14 cellular contexts compared by ENCODE assay signal in genomic region chr6:32047539-32047854, GRCh38. TPM values are rescaled to one million over a fixed set of nuclear protein-coding genes. Genes with fewer than 3 reads are reported as not detected.
DNase-seq lines count a peak whose midpoint lies in the region; ATAC-seq, FAIRE-seq and TF ChIP-seq lines count a peak whose summit lies in the region.
"Had no signal": no experiment of that assay in that cellular context is flagged by ENCODE, and none has a peak within 500 bp of the region (broad histone marks: within the 10 kb centered on the region; RNA-seq: fewer than 3 reads in every experiment).

No MANE protein-coding gene starts in this region.

- peaks cover 20% of the 10 kb centered on the region for H3K4me1 ChIP-seq in A549
- H3K4me1 ChIP-seq in PC-3 (ENCODE audit: insufficient read depth, low read length): peaks cover 20% of the 10 kb centered on the region
- H3K4me1 ChIP-seq in esophagus squamous epithelium: peaks cover 5 to 33% (median 29%) of the 10 kb centered on the region in 3 donors
- peaks cover 19 to 20% of the 10 kb centered on the region in 2 experiments for H3K4me1 ChIP-seq in trophoblast cell (ENCODE audit: control insufficient read depth in 1 of 2, insufficient read depth in 2 of 2, low read length in 2 of 2)
- H3K4me1 ChIP-seq in pancreas: no peaks in the 10 kb centered on the region

- peak overlapping the region; percentile 36 for H2AK5ac ChIP-seq in trophoblast cell (ENCODE audit: low read length)

- no peak for TF ChIP-seq EP300 in A549 (IDR thresholded peaks at IDR 0.05)

- TF ChIP-seq CTCF in A549 (IDR thresholded peaks at IDR 0.05): no peak
- TF ChIP-seq CTCF in PC-3 (conservative IDR thresholded peaks at IDR 0.05; ENCODE audit: low read depth, low read length): no peak
- no peak for TF ChIP-seq CTCF in esophagus squamous epithelium (IDR thresholded peaks at IDR 0.05)
- no peak for TF ChIP-seq CTCF in pancreas (IDR thresholded peaks at IDR 0.05)

- TF ChIP-seq POLR2A in A549 (IDR thresholded peaks at IDR 0.05; ENCODE audit: low read length): no peak
- TF ChIP-seq POLR2A in esophagus squamous epithelium (IDR thresholded peaks at IDR 0.05): no peak

- no peaks in the 10 kb centered on the region for H4K20me1 ChIP-seq in PC-3 (ENCODE audit: low read length)

- H4K12ac ChIP-seq in trophoblast cell (ENCODE audit: low read depth, low read length): no peak overlapping the region

- intact Hi-C loops in PC-3 (cut with micrococcal nuclease): no loop called here
- intact Hi-C loops in esophagus squamous epithelium (cut with DNase I): no loop called here
- intact Hi-C loops in pancreas (cut with DNase I): no loop called here

- BruUV-seq in PC-3 (replicated peaks; lab: Mats Ljungman, UMichigan): TSS peak; percentile 77

- H3K36me3 ChIP-seq in PC-3 (ENCODE audit: low read depth, low read length): no peaks in the 10 kb centered on the region
- H3K36me3 ChIP-seq in esophagus squamous epithelium: peaks cover 0 to 5% (median 0%) of the 10 kb centered on the region in 3 donors
- no peaks in the 10 kb centered on the region for H3K36me3 ChIP-seq in trophoblast cell (ENCODE audit: control insufficient read depth in 1 of 2, insufficient read depth in 2 of 2, low read length in 2 of 2)
- H3K36me3 ChIP-seq in pancreas: no peaks in the 10 kb centered on the region
- H3K36me3 ChIP-seq: SJCRH30 had no signal

- FAIRE-seq in A549 (lab: Jason Lieb, UNC) (no peak), pancreas (lab: Jason Lieb, UNC) (no peak)
- FAIRE-seq: endometrium had no signal

- H3K27ac ChIP-seq in A549: peak overlapping the region in 1 of 2 experiments; percentile 67; a peak in 1 of 6 replicates
- peak overlapping the region; percentile 49 for H3K27ac ChIP-seq in PC-3 (ENCODE audit: low read length)
- peak overlapping the region in 3 of 4 donors; percentile 71 to 89 (median 73) for H3K27ac ChIP-seq in esophagus squamous epithelium
- H3K27ac ChIP-seq in trophoblast cell (ENCODE audit: low read depth, low read length): no peak overlapping the region
- no peak overlapping the region for H3K27ac ChIP-seq in pancreas
- H3K27ac ChIP-seq: SJCRH30 had no signal

- H3K4me3 ChIP-seq in A549 (no peak overlapping the region), PC-3 (ENCODE audit: low read length) (no peak overlapping the region; the same call in 1 of the 2 replicates), esophagus squamous epithelium (no peak overlapping the region), trophoblast cell (ENCODE audit: low read depth, low read length) (no peak overlapping the region), pancreas (no peak overlapping the region)
- H3K4me3 ChIP-seq: left lung had no signal

- H2BK5ac ChIP-seq in trophoblast cell (ENCODE audit: low read depth, low read length, poor library complexity): no peak overlapping the region

- no peak overlapping the region for H3K4ac ChIP-seq in trophoblast cell (ENCODE audit: low read depth, low read length)

- DNase-seq in A549 (ENCODE audit: low read depth in 1 of 2, low spot score in 1 of 2) (no peak), PC-3 (no peak), esophagus squamous epithelium (lab: John Stamatoyannopoulos, UW) (no peak), trophoblast cell (no peak), pancreas (no peak), iPS-NIHi11 (ENCODE audit: low spot score) (no peak)
- DNase-seq: cerebellar nuclear complex had no signal

- H2AFZ ChIP-seq in PC-3 (ENCODE audit: low read length) (peak overlapping the region; percentile 50; the same call in 1 of the 2 replicates), trophoblast cell (ENCODE audit: insufficient read depth, low read length, poor library complexity) (no peak overlapping the region)

- H4K8ac ChIP-seq in trophoblast cell (ENCODE audit: low read depth, low read length): peak overlapping the region; percentile 41

- POLR2A ChIA-PET in A549 (lab: Yijun Ruan, JAX): interaction anchor here (0.6 kb wide), 1 partner anchor 130 kb away, joined by 3 read pairs; no protein-coding TSS in a partner anchor
- POLR2A ChIA-PET in PC-3 (lab: Charles Lee; ENCODE audit: unreplicated experiment): interaction anchor here (1.0 kb wide), 1 partner anchor 76 kb away, joined by 3 read pairs; the partner anchor contains the start of gene DXO

- peak overlapping the region; percentile 64 for H4K91ac ChIP-seq in trophoblast cell (ENCODE audit: low read depth, low read length)

- H2BK120ac ChIP-seq in trophoblast cell (ENCODE audit: insufficient read depth, low read length, poor library complexity): peak overlapping the region; percentile 21

- H3K79me1 ChIP-seq in trophoblast cell (ENCODE audit: low read length): peaks cover 8% of the 10 kb centered on the region

- H3K79me2 ChIP-seq in PC-3 (ENCODE audit: low read length): no peaks in the 10 kb centered on the region
- no peaks in the 10 kb centered on the region for H3K79me2 ChIP-seq in trophoblast cell (ENCODE audit: control insufficient read depth, insufficient read depth, low read length, poor library complexity)

- H3K9me2 ChIP-seq in PC-3 (replicated peaks; ENCODE audit: low read length): no peaks in the 10 kb centered on the region

- H3K18ac ChIP-seq in trophoblast cell (ENCODE audit: low read length): no peak overlapping the region

- H3K4me2 ChIP-seq in A549: 0 out of 3 replicates have a peak overlapping the region, but pooled peaks have one; percentile 43
- peak overlapping the region; percentile 66 for H3K4me2 ChIP-seq in PC-3 (ENCODE audit: low read length)
- no peak overlapping the region for H3K4me2 ChIP-seq in trophoblast cell (ENCODE audit: low read length)

- H3K27me3 ChIP-seq in PC-3 (ENCODE audit: low read length): no peaks in the 10 kb centered on the region
- H3K27me3 ChIP-seq in esophagus squamous epithelium: no peaks in the 10 kb centered on the region
- no peaks in the 10 kb centered on the region for H3K27me3 ChIP-seq in trophoblast cell (ENCODE audit: insufficient read depth, low read length)
- H3K27me3 ChIP-seq in pancreas: no peaks in the 10 kb centered on the region
- H3K27me3 ChIP-seq: spleen had no signal

- H3K14ac ChIP-seq in trophoblast cell (ENCODE audit: low read length): no peak overlapping the region

- no peak overlapping the region for H3K23ac ChIP-seq in trophoblast cell (ENCODE audit: low read length)

- WGBS in A549 (ENCODE audit: missing lambda C conversion rate): 68% methylated on average over 6 of the region's 6 CpGs
- whole genome bisulfite sequencing in esophagus squamous epithelium, 2 donors: 60 to 70% methylated on average over 1 to 4 of the region's 6 CpGs
- no CpG with 5 or more reads among the region's 6 CpGs for WGBS in trophoblast cell (ENCODE audit: extremely low coverage, insufficient coverage, insufficient read length)
- WGBS in pancreas, 2 donors: 61 to 73% methylated on average over 6 of the region's 6 CpGs

- no peaks in the 10 kb centered on the region for H3K9me3 ChIP-seq in A549
- no peaks in the 10 kb centered on the region for H3K9me3 ChIP-seq in PC-3 (ENCODE audit: low read length)
- no peaks in the 10 kb centered on the region for H3K9me3 ChIP-seq in esophagus squamous epithelium
- H3K9me3 ChIP-seq in trophoblast cell (ENCODE audit: insufficient read depth, low read depth, low read length): no peaks in the 10 kb centered on the region
- no peaks in the 10 kb centered on the region for H3K9me3 ChIP-seq in pancreas
- H3K9me3 ChIP-seq: left lung, SJCRH30, spleen had no signal

- no peaks in the 10 kb centered on the region for H3F3A ChIP-seq in PC-3 (ENCODE audit: low read length, unreplicated experiment)

- peak overlapping the region; percentile 34 for H2BK12ac ChIP-seq in trophoblast cell (ENCODE audit: low read length)

- CTCF ChIA-PET in A549 (lab: Yijun Ruan, JAX): interaction anchor here (0.7 to 2.3 kb wide), 11 partner anchors 12 to 184 kb away, joined by 3 to 12 read pairs (median 3); no protein-coding TSS in a partner anchor
- CTCF ChIA-PET in PC-3 (lab: Charles Lee): interaction anchor here (1.5 kb wide), 1 partner anchor 67 kb away, joined by 6 read pairs; no protein-coding TSS in a partner anchor

- TF ChIP-seq RAD21 in A549 (conservative IDR thresholded peaks at IDR 0.05 in 1 of 2, IDR thresholded peaks at IDR 0.05 in 1 of 2): no peak

- ATAC-seq in A549 (no peak), PC-3 (peak; percentile 3; the same call in 1 of the 2 replicates), HG03432 (IDR thresholded peaks at IDR 0.05; ENCODE audit: unreplicated experiment) (no peak), pancreas (no peak), GM19467 (IDR thresholded peaks at IDR 0.05; ENCODE audit: unreplicated experiment) (no peak)

- H3K9ac ChIP-seq in PC-3 (ENCODE audit: low read length) (peak overlapping the region; percentile 2; the same call in 1 of the 2 replicates), trophoblast cell (ENCODE audit: low read length) (no peak overlapping the region)

TF ChIP-seq in A549, 52 proteins besides CTCF, POLR2A, EP300 and RAD21 (continues in another document):
- no peak for TF ChIP-seq BHLHE40 (IDR thresholded peaks at IDR 0.05; ENCODE audit: low read depth, low read length)
- TF ChIP-seq POLR2AphosphoS2 (conservative IDR thresholded peaks at IDR 0.05; ENCODE audit: low read length): no peak
- TF ChIP-seq TFCP2L1 (CRISPR knock-in tag; IDR thresholded peaks at IDR 0.05): no peak
- no peak for TF ChIP-seq CHD2 (IDR thresholded peaks at IDR 0.05; ENCODE audit: low read length, partially characterized antibody)
- no peak for TF ChIP-seq ZC3H11A (IDR thresholded peaks at IDR 0.05)
- TF ChIP-seq SREBF2 (IDR thresholded peaks at IDR 0.05): no peak
- no peak for TF ChIP-seq RNF2 (IDR thresholded peaks at IDR 0.05; ENCODE audit: borderline replicate concordance, low read depth)
- TF ChIP-seq HOXA7 (CRISPR knock-in tag; IDR thresholded peaks at IDR 0.05): no peak

RNA-seq across cellular contexts. Expression of gene CYP21A2, which starts 9.3 kb away (rescaled TPM):
- polyA plus RNA-seq in A549 (2011; rRNA removed): not detected in 2 replicates
- not detected in 2 replicates for polyA plus RNA-seq in A549 (2012; cell fraction: cytosol; rRNA removed)
- polyA plus RNA-seq in A549 (2012; cell fraction: nucleus; rRNA removed): 0.04 TPM in 1 of 2 replicates, not detected in the other
- not detected in 3 replicates for polyA plus RNA-seq in A549 (2017; fragmentation: RNase III; extraction: RNeasy Plus Mini Kit Qiagen cat#74134 plus additional on column Dnase treatment)
- polyA minus RNA-seq in A549 (2011; rRNA and poly(A)+ RNA removed): not detected in 2 replicates
- not detected in 2 replicates for total RNA-seq in PC-3 (2014; rRNA removed)
- total RNA-seq in esophagus squamous epithelium: under 1 TPM in 1 of 4 donors, not detected in 3; 0.22 TPM
- polyA plus RNA-seq in trophoblast cell (2013): 0.18 TPM in 2 replicates
- total RNA-seq in pancreas: 1 to 10 TPM in 1 of 6 donors, under 1 TPM in 5; 0.23 to 1.5 (median 0.71) TPM
- polyA plus RNA-seq in pancreas: 1 to 10 TPM; 1.3 to 2.7 TPM
- total RNA-seq: Daoy, SJCRH30 had no signal

RNA-seq across cellular contexts. Expression of gene C4B, which starts 32.9 kb away (rescaled TPM):
- polyA plus RNA-seq in A549 (2011; rRNA removed): 1.2 and 1.3 TPM in 2 replicates
- polyA plus RNA-seq in A549 (2012; cell fraction: cytosol; rRNA removed): 1.00 and 1.4 TPM in 2 replicates
- polyA plus RNA-seq in A549 (2012; cell fraction: nucleus; rRNA removed): 6.1 TPM in 2 replicates
- polyA plus RNA-seq in A549 (2017; fragmentation: RNase III; extraction: RNeasy Plus Mini Kit Qiagen cat#74134 plus additional on column Dnase treatment): 1.0 to 1.3 TPM (median 1.3 TPM) in 3 replicates
- 1.1 and 1.2 TPM in 2 replicates for polyA minus RNA-seq in A549 (2011; rRNA and poly(A)+ RNA removed)
- 0.52 and 2.6 TPM in 2 replicates for total RNA-seq in PC-3 (2014; rRNA removed)
- total RNA-seq in esophagus squamous epithelium: 1 to 10 TPM; 2.2 to 7.4 (median 5.2) TPM
- polyA plus RNA-seq in trophoblast cell (2013): 1.5 and 1.7 TPM in 2 replicates
- total RNA-seq in pancreas: 100 to 1,000 TPM in 4 of 6 donors, 10 to 100 TPM in 2; 15.3 to 665 (median 166) TPM
- 100 to 1,000 TPM in 1 of 2 donors, 10 to 100 TPM in 1; 46.1 to 137 TPM for polyA plus RNA-seq in pancreas

Comparison
In these comparisons a context has a peak if more than half of its experiments do, and no peak if none do; other contexts are left out.
1. H3K27ac ChIP-seq: peak in PC-3 (single experiment) and esophagus squamous epithelium (3 of 4); none in trophoblast cell (single experiment) and pancreas (0 of 4).